Comparison of ENCODE assay signal across 13 cellular contexts in the genomic region with DNA sequence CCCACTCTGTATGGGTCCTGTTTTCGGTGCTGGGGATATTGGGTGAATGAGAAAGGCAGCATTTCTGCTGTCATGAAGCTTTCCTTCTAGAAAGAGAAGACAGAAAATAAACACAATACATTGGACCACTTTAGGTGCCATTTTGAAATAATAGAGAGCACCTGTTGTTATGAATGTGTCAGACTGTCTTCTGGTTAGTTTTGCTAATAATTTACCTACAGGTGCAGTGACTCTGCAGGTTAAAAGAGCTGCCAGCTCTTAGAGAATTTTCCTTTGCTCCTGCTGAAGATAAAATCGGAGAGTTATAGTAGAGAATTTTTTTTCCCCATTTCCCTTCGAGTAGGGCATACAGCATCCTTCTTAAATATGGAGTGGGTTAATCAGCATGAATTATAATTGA.
"Had no signal": no experiment of that assay in that cellular context is flagged by ENCODE, and none has a peak within 500 bp of the region (broad histone marks: within the 10 kb centered on the region; RNA-seq: fewer than 3 reads in every experiment).

No MANE protein-coding gene starts in this region.

- H3K27me3 ChIP-seq: transverse colon had no signal

- H3K4me3 ChIP-seq: smooth muscle cell, transverse colon had no signal

- ATAC-seq: activated T-helper 17 cell treated with anti-CD3 and anti-CD28 coated beads, Interleukin-2, amount 50 U/mL, for 72 hours; effector memory CD8-positive, alpha-beta T cell; natural killer cell; right cardiac atrium had no signal

- H3K4me2 ChIP-seq: smooth muscle cell had no signal

- DNase-seq: activated CD4-positive, alpha-beta T cell treated with anti-CD3 and anti-CD28 coated beads, Interleukin-2, amount 10 ng/mL, durations not matched to agents 7 days and 5 days; activated CD4-positive, CD25-positive, alpha-beta regulatory T cell; activated CD8-positive, alpha-beta memory T cell treated with anti-CD3 and anti-CD28 coated beads for 24 hours; activated naive CD4-positive, alpha-beta T cell treated with anti-CD3 and anti-CD28 coated beads, Interleukin-2, amount 10 ng/mL, durations not matched to agents 7 days and 5 days; activated T-cell treated with anti-CD3 and anti-CD28 coated beads for 4 hours; effector memory CD8-positive, alpha-beta T cell; hypothalamus; natural killer cell; nucleus accumbens; right cardiac atrium; transverse colon had no signal

- H3K36me3 ChIP-seq: transverse colon had no signal

- H3K9me3 ChIP-seq: transverse colon had no signal
